In genomic region chr3:105199217-105199616, GRCh38 we compare ENCODE assay signal across 28 cellular contexts.
"Had no signal": no experiment of that assay in that cellular context is flagged by ENCODE, and none has a peak within 500 bp of the region (broad histone marks: within the 10 kb centered on the region; RNA-seq: fewer than 3 reads in every experiment).

No MANE protein-coding gene starts in this region.

- H3K4me1 Mint-ChIP-seq: stimulated activated effector memory CD8-positive, alpha-beta T cell treated with anti-CD3 and anti-CD28 coated beads, Interleukin-12 subunit alpha, Interleukin-12 subunit beta, amount 100 ng/mL, for 72 hours; stimulated activated memory B cell treated with anti-CD40 and anti-IgM and Interleukin-4, amounts not matched to agents 10 μg/mL and 1 μg/mL and 100 μg/mL, for 72 hours; stimulated activated naive CD8-positive, alpha-beta T cell treated with anti-CD3 and anti-CD28 coated beads, Interleukin-15, amount 100 ng/mL, for 72 hours had no signal

- H3K4me3 ChIP-seq: stomach, suprapubic skin, testis, thoracic aorta, thyroid gland, tibial artery, tibial nerve, transverse colon, upper lobe of left lung, upper lobe of right lung, uterus, vagina had no signal

- H3K4me1 ChIP-seq: suprapubic skin, testis, thyroid gland, tibial nerve, transverse colon, upper lobe of left lung, upper lobe of right lung, uterus, vagina had no signal

- H3K27ac ChIP-seq: stomach, suprapubic skin, testis, thoracic aorta, thyroid gland, tibial artery, tibial nerve, transverse colon, upper lobe of left lung, upper lobe of right lung, uterus, vagina had no signal

- H3K27me3 ChIP-seq: stomach, suprapubic skin, testis, thyroid gland, tibial artery, tibial nerve, transverse colon, upper lobe of left lung, upper lobe of right lung, uterus, vagina had no signal

- DNase-seq: stimulated activated CD4-positive, alpha-beta T cell treated with anti-CD3 and anti-CD28 coated beads, Interleukin-2, amount 100 ng/mL, for 48 hours; stimulated activated CD4-positive, alpha-beta T cell treated with anti-CD3 and anti-CD28 coated beads, Interleukin-4, amount 100 ng/mL, for 1 hour; stimulated activated CD4-positive, alpha-beta T cell treated with anti-CD3 and anti-CD28 coated beads, Interleukin-4, amount 100 ng/mL, for 24 hours; stimulated activated CD4-positive, alpha-beta T cell treated with anti-CD3 and anti-CD28 coated beads, Interleukin-4, amount 100 ng/mL, for 4 hours; stimulated activated CD8-positive, alpha-beta memory T cell treated with anti-CD3 and anti-CD28 coated beads, Interleukin-4, amount 100 ng/mL, for 48 hours; stimulated activated naive CD4-positive, alpha-beta T cell; stimulated activated naive CD4-positive, alpha-beta T cell treated with Interleukin-2 at 50 U/mL for 16 hours; stimulated activated naive CD8-positive, alpha-beta T cell treated with anti-CD3 and anti-CD28 coated beads, Interleukin-15, amount 100 ng/mL, for 72 hours; stimulated activated naive CD8-positive, alpha-beta T cell treated with anti-CD3 and anti-CD28 coated beads, Interleukin-15, Interleukin-2, amounts not matched to agents 100 U/mL and 50 U/mL, for 24 hours; stomach; substantia nigra; testis; thyroid gland; tibial artery; transverse colon; trophoblast cell; upper lobe of left lung; upper lobe of right lung; uterus had no signal

- H3K9me3 Mint-ChIP-seq: stimulated activated effector memory CD8-positive, alpha-beta T cell treated with anti-CD3 and anti-CD28 coated beads, Interleukin-12 subunit alpha, Interleukin-12 subunit beta, amount 100 ng/mL, for 72 hours; stimulated activated memory B cell treated with anti-CD40 and anti-IgM and Interleukin-4, amounts not matched to agents 10 μg/mL and 1 μg/mL and 100 μg/mL, for 72 hours; stimulated activated naive CD8-positive, alpha-beta T cell treated with anti-CD3 and anti-CD28 coated beads, Interleukin-15, amount 100 ng/mL, for 72 hours; stimulated activated naive CD8-positive, alpha-beta T cell treated with anti-CD3 and anti-CD28 coated beads, Interleukin-15, Interleukin-2, amounts not matched to agents 100 ng/mL and 50 ng/mL, for 24 hours had no signal

- H3K36me3 Mint-ChIP-seq: stimulated activated effector memory CD8-positive, alpha-beta T cell treated with anti-CD3 and anti-CD28 coated beads, Interleukin-12 subunit alpha, Interleukin-12 subunit beta, amount 100 ng/mL, for 72 hours; stimulated activated memory B cell treated with anti-CD40 and anti-IgM and Interleukin-4, amounts not matched to agents 10 μg/mL and 1 μg/mL and 100 μg/mL, for 72 hours; type B pancreatic cell had no signal

- ATAC-seq: stimulated activated effector memory CD8-positive, alpha-beta T cell treated with anti-CD3 and anti-CD28 coated beads, Interleukin-12 subunit alpha, Interleukin-12 subunit beta, amount 100 ng/mL, for 72 hours; stimulated activated memory B cell treated with anti-CD40 and anti-IgM and Interleukin-4, amounts not matched to agents 10 μg/mL and 1 μg/mL and 100 μg/mL, for 72 hours; stimulated activated naive CD8-positive, alpha-beta T cell treated with anti-CD3 and anti-CD28 coated beads, Interleukin-15, amount 100 ng/mL, for 72 hours; stimulated activated naive CD8-positive, alpha-beta T cell treated with anti-CD3 and anti-CD28 coated beads, Interleukin-15, Interleukin-2, amounts not matched to agents 100 U/mL and 50 U/mL, for 24 hours; upper lobe of right lung had no signal

- H3K27me3 Mint-ChIP-seq: stimulated activated naive CD8-positive, alpha-beta T cell treated with anti-CD3 and anti-CD28 coated beads, Interleukin-15, Interleukin-2, amounts not matched to agents 100 ng/mL and 50 ng/mL, for 24 hours; type B pancreatic cell had no signal

- H3K36me3 ChIP-seq: stomach, suprapubic skin, thoracic aorta, thyroid gland, tibial artery, tibial nerve, transverse colon, upper lobe of left lung, upper lobe of right lung, uterus, vagina had no signal

- H3K27ac Mint-ChIP-seq: stimulated activated effector memory CD8-positive, alpha-beta T cell treated with anti-CD3 and anti-CD28 coated beads, Interleukin-12 subunit alpha, Interleukin-12 subunit beta, amount 100 ng/mL, for 72 hours; stimulated activated memory B cell treated with anti-CD40 and anti-IgM and Interleukin-4, amounts not matched to agents 10 μg/mL and 1 μg/mL and 100 μg/mL, for 72 hours; stimulated activated naive CD8-positive, alpha-beta T cell treated with anti-CD3 and anti-CD28 coated beads, Interleukin-15, amount 100 ng/mL, for 72 hours; stimulated activated naive CD8-positive, alpha-beta T cell treated with anti-CD3 and anti-CD28 coated beads, Interleukin-15, Interleukin-2, amounts not matched to agents 100 ng/mL and 50 ng/mL, for 24 hours; type B pancreatic cell had no signal

- FAIRE-seq: urothelium cell line had no signal

- H3K9me3 ChIP-seq: stomach, suprapubic skin, testis, thoracic aorta, thyroid gland, tibial artery, transverse colon, upper lobe of left lung, upper lobe of right lung, uterus, vagina had no signal

- H3K4me3 Mint-ChIP-seq: stimulated activated effector memory CD8-positive, alpha-beta T cell treated with anti-CD3 and anti-CD28 coated beads, Interleukin-12 subunit alpha, Interleukin-12 subunit beta, amount 100 ng/mL, for 72 hours; stimulated activated memory B cell treated with anti-CD40 and anti-IgM and Interleukin-4, amounts not matched to agents 10 μg/mL and 1 μg/mL and 100 μg/mL, for 72 hours; stimulated activated naive CD8-positive, alpha-beta T cell treated with anti-CD3 and anti-CD28 coated beads, Interleukin-15, amount 100 ng/mL, for 72 hours; stimulated activated naive CD8-positive, alpha-beta T cell treated with anti-CD3 and anti-CD28 coated beads, Interleukin-15, Interleukin-2, amounts not matched to agents 100 ng/mL and 50 ng/mL, for 24 hours; type B pancreatic cell had no signal
